Comparison of ENCODE assay signal across 12 cellular contexts in the genomic region with DNA sequence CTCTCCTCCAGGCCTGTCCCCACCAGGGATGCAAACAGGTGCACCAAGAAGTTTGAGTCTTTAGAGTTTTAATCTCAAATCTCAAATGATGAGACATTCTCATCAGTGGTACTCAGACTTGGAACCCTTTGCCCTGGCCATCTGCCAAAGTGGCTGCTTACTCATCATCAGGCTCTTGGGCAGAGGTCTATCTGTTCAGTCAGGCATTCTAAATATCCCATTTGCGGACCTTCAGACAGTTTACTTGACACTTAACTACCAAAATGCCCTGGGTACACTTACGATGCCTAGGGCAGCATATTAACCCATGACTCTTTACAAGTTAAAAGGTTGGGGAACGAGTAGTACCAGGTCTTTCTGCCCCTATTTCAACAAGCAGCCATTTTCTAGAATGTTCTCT.
DNase-seq lines count a peak whose midpoint lies in the region; ATAC-seq and TF ChIP-seq lines count a peak whose summit lies in the region.
"Had no signal": no experiment of that assay in that cellular context is flagged by ENCODE, and none has a peak within 500 bp of the region (broad histone marks: within the 10 kb centered on the region; RNA-seq: fewer than 3 reads in every experiment).

No MANE protein-coding gene starts in this region.

- H3F3A ChIP-seq in smooth muscle cell (ENCODE audit: low read depth), result no peaks in the 10 kb centered on the region

- H3K27me3 ChIP-seq in RWPE2 (ENCODE audit: insufficient read depth, poor library complexity, severe bottlenecking), result no peaks in the 10 kb centered on the region
- H3K27me3 ChIP-seq in endodermal cell (ENCODE audit: control insufficient read depth, insufficient read depth, low read length, poor library complexity, severe bottlenecking), result no peaks in the 10 kb centered on the region
- peaks cover 3% of the 10 kb centered on the region for H3K27me3 ChIP-seq in smooth muscle cell (ENCODE audit: low read depth)
- H3K27me3 ChIP-seq: transverse colon had no signal

- H3K9me3 ChIP-seq in RWPE2 (ENCODE audit: severe bottlenecking) (no peaks in the 10 kb centered on the region), endodermal cell (ENCODE audit: control insufficient read depth, low read length) (peaks cover 9% of the 10 kb centered on the region), smooth muscle cell (replicated peaks; ENCODE audit: low read depth) (no peaks in the 10 kb centered on the region)
- H3K9me3 ChIP-seq: transverse colon had no signal

- H3K4me3 ChIP-seq in RWPE2 (ENCODE audit: severe bottlenecking), result no peak overlapping the region
- H3K4me3 ChIP-seq in endodermal cell (ENCODE audit: low read length), result no peak overlapping the region
- no peak overlapping the region for H3K4me3 ChIP-seq in smooth muscle cell
- H3K4me3 ChIP-seq: transverse colon had no signal

- H3K9ac ChIP-seq in endodermal cell (ENCODE audit: extremely low read depth, low read length, poor library complexity, severe bottlenecking) (no peak overlapping the region), smooth muscle cell (ENCODE audit: low read depth) (no peak overlapping the region)

- H3K27me3 Mint-ChIP-seq in endodermal cell (ENCODE audit: insufficient read depth), result peaks cover 2% of the 10 kb centered on the region

- no peak overlapping the region for H2AFZ ChIP-seq in smooth muscle cell (ENCODE audit: low read depth)

- H3K36me3 Mint-ChIP-seq in endodermal cell (ENCODE audit: low read depth), result no peaks in the 10 kb centered on the region
- H3K36me3 Mint-ChIP-seq: immature natural killer cell had no signal

- TF ChIP-seq CTCF in RWPE2 (IDR thresholded peaks at IDR 0.05; ENCODE audit: poor library complexity, severe bottlenecking) (no peak), endodermal cell (conservative IDR thresholded peaks at IDR 0.05) (no peak), smooth muscle cell (IDR thresholded peaks at IDR 0.05; ENCODE audit: borderline replicate concordance, insufficient read depth, poor library complexity, severe bottlenecking) (no peak)

- H3K9me3 Mint-ChIP-seq in endodermal cell, result peaks cover 3% of the 10 kb centered on the region
- H3K9me3 Mint-ChIP-seq: immature natural killer cell had no signal

- H3K36me3 ChIP-seq in RWPE2 (ENCODE audit: low read depth), result no peaks in the 10 kb centered on the region
- no peaks in the 10 kb centered on the region for H3K36me3 ChIP-seq in endodermal cell (ENCODE audit: control insufficient read depth, insufficient read depth, low read length)
- no peaks in the 10 kb centered on the region for H3K36me3 ChIP-seq in smooth muscle cell (ENCODE audit: low read depth)
- H3K36me3 ChIP-seq: transverse colon had no signal

- no peaks in the 10 kb centered on the region for H3K79me2 ChIP-seq in smooth muscle cell (ENCODE audit: low read depth)

- DNase-seq in AG08395 (ENCODE audit: low spot score), result peak; percentile 12
- DNase-seq in ELR (ENCODE audit: low read depth), result peak; percentile 67
- DNase-seq in RWPE2 (ENCODE audit: low spot score), result no peak
- peak; percentile 51 for DNase-seq in fibroblast of the conjunctiva (ENCODE audit: low read depth)
- no peak for DNase-seq in OCI-M2 (lab: John Stamatoyannopoulos, UW; ENCODE audit: unreplicated experiment)
- no peak for DNase-seq in left colon
- no peak for DNase-seq in endodermal cell
- no peak for DNase-seq in smooth muscle cell (lab: John Stamatoyannopoulos, UW; ENCODE audit: unreplicated experiment)
- DNase-seq: immature natural killer cell, NCI-H1092, transverse colon had no signal

- H3K27ac ChIP-seq in RWPE2 (ENCODE audit: poor library complexity, severe bottlenecking) (no peak overlapping the region), endodermal cell (ENCODE audit: low read depth, low read length) (no peak overlapping the region), smooth muscle cell (ENCODE audit: low read depth) (no peak overlapping the region)
- H3K27ac ChIP-seq: transverse colon had no signal

- H4K20me1 ChIP-seq in smooth muscle cell (ENCODE audit: low read depth), result no peaks in the 10 kb centered on the region

- WGBS in endodermal cell (ENCODE audit: insufficient coverage in 1 of 2, insufficient read length in 1 of 2), 2 experiments, result 67 to 80% methylated on average over 3 of the region's 3 CpGs
- WGBS in smooth muscle cell (ENCODE audit: low lambda C conversion rate), result 29% methylated on average over 3 of the region's 3 CpGs

- H3K4me2 ChIP-seq in smooth muscle cell, result no peak overlapping the region

- no peaks in the 10 kb centered on the region for H3K4me1 Mint-ChIP-seq in endodermal cell

- no peak overlapping the region for H3K4me3 Mint-ChIP-seq in endodermal cell
- H3K4me3 Mint-ChIP-seq: immature natural killer cell had no signal

- ATAC-seq in RWPE2 (ENCODE audit: low read depth), result peak; percentile 73
- ATAC-seq in left colon, result no peak
- ATAC-seq: activated naive CD4-positive, alpha-beta T cell treated with anti-CD3 and anti-CD28 coated beads, Interleukin-2, amount 50 U/mL, for 72 hours had no signal

- H3K4me1 ChIP-seq in RWPE2 (ENCODE audit: insufficient read depth, poor library complexity, severe bottlenecking) (no peaks in the 10 kb centered on the region), endodermal cell (ENCODE audit: control insufficient read depth, insufficient read depth, low read length) (no peaks in the 10 kb centered on the region), smooth muscle cell (ENCODE audit: low read depth) (no peaks in the 10 kb centered on the region)
- H3K4me1 ChIP-seq: transverse colon had no signal

- H3K27ac Mint-ChIP-seq in endodermal cell, result no peak overlapping the region
- H3K27ac Mint-ChIP-seq: activated naive CD4-positive, alpha-beta T cell treated with anti-CD3 and anti-CD28 coated beads, Interleukin-2, amount 50 U/mL, for 72 hours; immature natural killer cell had no signal

- intact Hi-C loops in left colon (cut with DNase I, micrococcal nuclease), result no loop called here

Comparison
In these comparisons a context has a peak if more than half of its experiments do, and no peak if none do; other contexts are left out.
1. DNase-seq: peak in AG08395 (single experiment), ELR (single experiment) and fibroblast of the conjunctiva (single experiment); none in RWPE2 (single experiment), OCI-M2 (single experiment), left colon (0 of 2), endodermal cell (single experiment) and smooth muscle cell (single experiment).